Comparison of ENCODE assay signal across 21 cellular contexts in the genomic region with DNA sequence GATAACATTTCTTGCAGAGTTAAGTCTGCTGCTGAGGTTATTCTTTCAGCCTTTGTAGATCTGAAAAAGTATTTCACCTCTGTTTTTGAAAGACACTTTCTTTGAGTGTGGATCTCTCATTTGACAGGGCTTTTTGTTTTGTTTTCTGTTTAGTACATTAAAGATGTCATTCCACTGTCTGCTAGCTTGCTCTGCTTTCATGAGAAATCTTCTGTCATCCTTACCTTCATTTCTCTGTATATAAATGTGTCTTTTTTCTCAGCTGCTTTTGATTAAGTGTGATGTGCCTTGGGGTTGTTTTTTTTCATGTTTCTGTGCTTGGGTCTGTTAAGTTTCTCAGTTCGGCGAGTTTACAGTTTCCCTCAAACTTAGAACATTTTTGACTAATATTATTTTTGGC.
"Had no signal": no experiment of that assay in that cellular context is flagged by ENCODE, and none has a peak within 500 bp of the region (broad histone marks: within the 10 kb centered on the region; RNA-seq: fewer than 3 reads in every experiment).

No MANE protein-coding gene starts in this region.

- H3K36me3 ChIP-seq: SJSA1 had no signal

- H3K4me1 Mint-ChIP-seq: IgD-negative memory B cell had no signal

- H3K27me3 ChIP-seq: SJSA1 had no signal

- H3K4me3 Mint-ChIP-seq: IgD-negative memory B cell had no signal

- H3K4me3 ChIP-seq: SJSA1, SK-N-MC had no signal

- H3K27ac Mint-ChIP-seq: IgD-negative memory B cell had no signal

- DNase-seq: Karpas-422, KG1, MM.1S, NCI-H1092 treated with DMSO at 0.1 percent for 48 hours, NCI-H1436, NCI-H187, NCI-H2029, NCI-H2081 treated with DMSO at 0.1 percent for 48 hours, NCI-H2171, NCI-H226, NCI-H446, NCI-H510A, NCI-H524 treated with DMSO at 0.1 percent for 48 hours, NCI-H69, NCI-H774, Right ventricle myocardium superior, RPMI8226, SIG-M5 had no signal
